8 cellular contexts compared by ENCODE assay signal in genomic region chr2:85561280-85562212, GRCh38. TPM values are rescaled to one million over a fixed set of nuclear protein-coding genes. Genes with fewer than 3 reads are reported as not detected.
A peak's percentile ranks its signal among the peaks of the same experiment; 100 is the strongest.
DNase-seq lines count a peak whose midpoint lies in the region; ATAC-seq and TF ChIP-seq lines count a peak whose summit lies in the region.

Gene GGCX, minus strand, starts transcription at chr2:85561493. Its CDS starts 65 bp downstream, at chr2:85561428.

- CTCF ChIA-PET in BJ (lab: Yijun Ruan, JAX) = interaction anchor here (1.3 to 5.2 kb wide), 3 partner anchors 11 to 141 kb away, joined by 3 to 37 read pairs (median 30); partner anchors contain the start of gene SH2D6

- H3K36me3 ChIP-seq in BJ (ENCODE audit: control insufficient read depth, insufficient read depth, low read length) (peaks cover 3% of the 10 kb centered on the region; the same call in 1 of the 2 replicates), colonic mucosa (no peaks in the 10 kb centered on the region)

- H3K9ac ChIP-seq in colonic mucosa (ENCODE audit: low read depth in 2 of 2, low read length in 2 of 2) = peak within 1 kb of the TSS; percentile 73 to 86

- H3K9me3 ChIP-seq in colonic mucosa = no peaks in the 10 kb centered on the region

- H3K4me3 ChIP-seq in BJ (ENCODE audit: low read depth, low read length) (peak within 1 kb of the TSS; percentile 85), colonic mucosa (peak within 1 kb of the TSS; percentile 73)

- peak within 1 kb of the TSS; percentile 73 for H3K27ac ChIP-seq in colonic mucosa

- ATAC-seq in GM19324 (IDR thresholded peaks at IDR 0.05; ENCODE audit: low FRiP score, unreplicated experiment) (peak; percentile 88), HG03460 (IDR thresholded peaks at IDR 0.05; ENCODE audit: unreplicated experiment) (peak; percentile 90)

- no peak for TF ChIP-seq CTCF in BJ (IDR thresholded peaks at IDR 0.05; ENCODE audit: insufficient read depth, low read depth, low read length)
- TF ChIP-seq CTCF in colonic mucosa (IDR thresholded peaks at IDR 0.05) = no peak

- no peaks in the 10 kb centered on the region for H3K27me3 ChIP-seq in BJ (ENCODE audit: control insufficient read depth, insufficient read depth, low read length)
- no peaks in the 10 kb centered on the region for H3K27me3 ChIP-seq in colonic mucosa

- DNase-seq in BJ (ENCODE audit: low read depth) = peak; percentile 60
- DNase-seq in NCI-H526 treated with DMSO at 0.1 percent for 48 hours (lab: John Stamatoyannopoulos, UW) = peak; percentile 90
- peak; percentile 97 for DNase-seq in activated CD4-positive, alpha-beta T cell treated with anti-CD3 and anti-CD28 coated beads for 48 hours
- DNase-seq in colonic mucosa = peak; percentile 98
- peak; percentile 99 for DNase-seq in left kidney (ENCODE audit: low read depth, low spot score)
- DNase-seq in stimulated activated CD4-positive, alpha-beta T cell treated with anti-CD3 and anti-CD28 coated beads, Interleukin-1b, Interleukin-23, amount 100 ng/mL, for 48 hours = peak; percentile 95

- intact Hi-C loops in colonic mucosa (cut with DNase I) = no loop called here

- H3K4me1 ChIP-seq in colonic mucosa = peaks cover 5% of the 10 kb centered on the region

- POLR2A ChIA-PET in BJ (lab: Charles Lee) = interaction anchor here (0.6 kb wide), 1 partner anchor 50 kb away, joined by 3 read pairs; the partner anchor contains the start of gene C2orf68

RNA-seq across cellular contexts. Expression of gene GGCX, which starts in this region (rescaled TPM):
- polyA plus RNA-seq in BJ (2011; rRNA removed) = 44.4 and 45.9 TPM in 2 replicates
- 49.4 and 63.1 TPM in 2 replicates for polyA minus RNA-seq in BJ (2011; rRNA and poly(A)+ RNA removed)
- 10 to 100 TPM; 25.7 to 49.9 TPM for total RNA-seq in colonic mucosa

Comparison
In these comparisons a context has a peak if more than half of its experiments do, and no peak if none do; other contexts are left out.
1. Peak in every context shown above with its lines: DNase-seq, ATAC-seq, H3K4me3 ChIP-seq and H3K27ac ChIP-seq.